ENCODE assay signal across 35 cellular contexts in the genomic region with DNA sequence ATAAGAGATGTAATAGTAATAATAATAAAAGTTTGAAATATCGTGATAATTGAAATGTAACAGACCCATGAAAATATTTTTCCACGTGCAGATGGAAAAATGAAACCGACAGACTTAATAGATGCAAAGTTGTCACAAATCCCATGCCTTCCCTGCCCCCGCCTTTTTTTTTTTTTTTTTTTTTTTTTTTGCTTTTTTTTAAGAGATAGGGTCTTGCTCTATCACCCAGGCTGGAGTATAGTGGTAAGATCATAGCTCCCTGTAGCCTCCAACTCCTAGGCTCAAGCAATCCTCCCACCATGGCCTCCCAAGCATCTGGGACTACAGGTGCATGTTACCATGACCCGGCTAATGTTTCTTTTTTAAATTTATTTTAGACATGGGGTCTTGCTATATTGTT.
"Had no signal": no experiment of that assay in that cellular context is flagged by ENCODE, and none has a peak within 500 bp of the region (broad histone marks: within the 10 kb centered on the region; RNA-seq: fewer than 3 reads in every experiment).

No MANE protein-coding gene starts in this region.

- H3K27me3 ChIP-seq: MG63 had no signal

- DNase-seq: Karpas-422, Kasumi-1, MG63, MM.1S, MV-4-11, NCI-H1048, NCI-H1092, NCI-H1092 treated with DMSO at 0.1 percent for 48 hours, NCI-H1105, NCI-H1105 treated with DMSO at 0.1 percent for 48 hours, NCI-H1417, NCI-H1417 treated with DMSO at 0.1 percent for 48 hours, NCI-H1436, NCI-H1436 treated with DMSO at 0.1 percent for 48 hours, NCI-H146, NCI-H1694, NCI-H1694 treated with DMSO at 0.1 percent for 48 hours, NCI-H187, NCI-H187 treated with DMSO at 0.1 percent for 48 hours, NCI-H1930, NCI-H2029, NCI-H2029 treated with DMSO at 0.1 percent for 48 hours, NCI-H2081, NCI-H2081 treated with DMSO at 0.1 percent for 48 hours, NCI-H2107, NCI-H2171, NCI-H2171 treated with DMSO at 0.1 percent for 48 hours, NCI-H2227 treated with DMSO at 0.1 percent for 48 hours, NCI-H226, NCI-H345, NCI-H446, NCI-H446 treated with DMSO at 0.1 percent for 48 hours, NCI-H510A, NCI-H510A treated with DMSO at 0.1 percent for 48 hours, NCI-H524 had no signal

- H3K36me3 ChIP-seq: MG63 had no signal

- H3K4me3 ChIP-seq: MG63 had no signal
